ENCODE assay signal across 25 cellular contexts in genomic region chr3:40237159-40237558, GRCh38.
DNase-seq lines count a peak whose midpoint lies in the region; ATAC-seq, FAIRE-seq and TF ChIP-seq lines count a peak whose summit lies in the region.
"Had no signal": no experiment of that assay in that cellular context is flagged by ENCODE, and none has a peak within 500 bp of the region (broad histone marks: within the 10 kb centered on the region; RNA-seq: fewer than 3 reads in every experiment).

No MANE protein-coding gene starts in this region.

- POLR2A ChIA-PET in HepG2 (lab: Yijun Ruan, JAX), result no interaction called here

- H3K27ac ChIP-seq in right lobe of liver, result no peak overlapping the region
- H3K27ac ChIP-seq in HepG2 (ENCODE audit: extremely low read length, insufficient read depth, low read length), result no peak overlapping the region
- H3K27ac ChIP-seq in neuronal stem cell (replicated peaks; ENCODE audit: low read length), result no peak overlapping the region
- H3K27ac ChIP-seq: 22Rv1, A549, BLaER1 had no signal

- H3K79me2 ChIP-seq in HepG2 (ENCODE audit: insufficient read depth, low read length), result no peaks in the 10 kb centered on the region

- no peak overlapping the region for H2BK12ac ChIP-seq in neuronal stem cell (ENCODE audit: low read length)

- FAIRE-seq in HepG2 (lab: Jason Lieb, UNC), result no peak
- FAIRE-seq: A549, GM12878, GM12892, GM18507 had no signal

- H3K27me3 ChIP-seq in right lobe of liver (no peaks in the 10 kb centered on the region), HepG2 (ENCODE audit: control insufficient read depth in 1 of 2, insufficient read depth in 2 of 2, low read length in 2 of 2) (no peaks in the 10 kb centered on the region), neuronal stem cell (ENCODE audit: control insufficient read depth in 3 of 3, insufficient read depth in 3 of 3, low read depth in 1 of 3, low read length in 3 of 3) (no peaks in the 10 kb centered on the region)
- H3K27me3 ChIP-seq: BE2C, BLaER1 had no signal

- no peak overlapping the region for H2BK5ac ChIP-seq in neuronal stem cell (ENCODE audit: low read length)

- H3K23ac ChIP-seq in neuronal stem cell (ENCODE audit: low read depth, low read length, poor library complexity), result no peak overlapping the region

- intact Hi-C loops in right lobe of liver (cut with DNase I), result no loop called here
- intact Hi-C loops in HepG2 (cut with micrococcal nuclease; ENCODE audit: unreplicated experiment), result no loop called here

- H2BK120ac ChIP-seq in neuronal stem cell (ENCODE audit: low read depth, low read length), result no peak overlapping the region

- H2AFZ ChIP-seq in HepG2 (ENCODE audit: low read length), result no peak overlapping the region
- peak overlapping the region; percentile 7 for H2AFZ ChIP-seq in neuronal stem cell (ENCODE audit: low read length)

- DNase-seq in right lobe of liver (no peak), HepG2 (ENCODE audit: low spot score) (no peak), neuronal stem cell (ENCODE audit: low spot score) (no peak), NCI-H1436 (lab: John Stamatoyannopoulos, UW) (no peak)
- DNase-seq: AML-193; BE2C; C1 segment of cervical spinal cord; CD4-positive, alpha-beta memory T cell; CD4-positive, CD25-positive, alpha-beta regulatory T cell; CD8-positive, alpha-beta memory T cell; COR-L47; DMS 273 treated with DMSO at 0.1 percent for 48 hours; DMS153; DMS53; DMS79; DND-41; EL; GDM1 had no signal

- no peak for TF ChIP-seq RAD21 in HepG2 (CRISPR knock-in tag; IDR thresholded peaks at IDR 0.05)

- TF ChIP-seq CTCF in right lobe of liver (IDR thresholded peaks at IDR 0.05) (no peak), HepG2 (CRISPR knock-in tag; IDR thresholded peaks at IDR 0.05) (no peak)

- BruUV-seq in HepG2 (replicated peaks; lab: Mats Ljungman, UMichigan), result no TSS peak

- H3K18ac ChIP-seq in neuronal stem cell (ENCODE audit: low read length), result no peak overlapping the region

- TF ChIP-seq POLR2A in right lobe of liver (IDR thresholded peaks at IDR 0.05) (no peak), HepG2 (IDR thresholded peaks at IDR 0.05; ENCODE audit: insufficient read depth in 1 of 2, low read depth in 2 of 2, low read length in 2 of 2) (no peak)

- in situ Hi-C loops in HepG2 (cut with HindIII; ENCODE audit: extremely low pct_ligation_motif_present, low pct_unique_long_range_greater_than_20kb), result no loop called here

- H3K4me1 ChIP-seq in right lobe of liver (no peaks in the 10 kb centered on the region), HepG2 (ENCODE audit: insufficient read depth, low read length) (no peaks in the 10 kb centered on the region), neuronal stem cell (ENCODE audit: control insufficient read depth in 2 of 2, insufficient read depth in 1 of 2, low read depth in 1 of 2, low read length in 2 of 2) (peaks cover 0 to 3% of the 10 kb centered on the region in 2 donors)
- H3K4me1 ChIP-seq: A549, BE2C, BLaER1 had no signal

- ATAC-seq in right lobe of liver (peak in 3 of 4 donors; percentile 19 to 60 (median 40)), HepG2 (no peak), GM21423 (IDR thresholded peaks at IDR 0.05; ENCODE audit: unreplicated experiment) (no peak)
- ATAC-seq: GM12878 had no signal

- no peak overlapping the region for H3K4ac ChIP-seq in neuronal stem cell (ENCODE audit: low read length)

- no peaks in the 10 kb centered on the region for H4K20me1 ChIP-seq in HepG2 (ENCODE audit: insufficient read depth, low read length)
- H4K20me1 ChIP-seq: BLaER1 had no signal

- TF ChIP-seq EP300 in HepG2 (IDR thresholded peaks at IDR 0.05; ENCODE audit: low read depth in 2 of 2, low read length in 2 of 2) (no peak), HepG2 (CRISPR knock-in tag; IDR thresholded peaks at IDR 0.05; ENCODE audit: borderline replicate concordance) (no peak)

- no peaks in the 10 kb centered on the region for H3K9me3 ChIP-seq in right lobe of liver
- H3K9me3 ChIP-seq in HepG2 (ENCODE audit: low read length), result no peaks in the 10 kb centered on the region
- peaks cover 1 to 3% of the 10 kb centered on the region in 2 donors for H3K9me3 ChIP-seq in neuronal stem cell (replicated peaks in 1 of 2; ENCODE audit: control insufficient read depth in 2 of 2, insufficient read depth in 1 of 2, low read depth in 1 of 2, low read length in 2 of 2)
- H3K9me3 ChIP-seq: A549, BE2C, BLaER1 had no signal

- H4K8ac ChIP-seq in neuronal stem cell (ENCODE audit: low read depth, low read length), result no peak overlapping the region

- CTCF ChIA-PET in HepG2 (lab: Yijun Ruan, JAX; ENCODE audit: low intra/inter-chr PET ratio, low total read pairs), result no interaction called here

- H3K79me1 ChIP-seq in neuronal stem cell (ENCODE audit: low read depth, low read length), result no peaks in the 10 kb centered on the region

- H3K36me3 ChIP-seq in right lobe of liver, result peaks cover 0 to 10% (median 3%) of the 10 kb centered on the region in 4 donors
- no peaks in the 10 kb centered on the region for H3K36me3 ChIP-seq in HepG2 (replicated peaks in 1 of 2; ENCODE audit: control insufficient read depth in 1 of 2, insufficient read depth in 2 of 2, low read length in 2 of 2)
- H3K36me3 ChIP-seq in neuronal stem cell (replicated peaks in 1 of 2; ENCODE audit: control insufficient read depth in 2 of 2, insufficient read depth in 2 of 2, low read length in 2 of 2), result no peaks in the 10 kb centered on the region
- H3K36me3 ChIP-seq: BE2C, BLaER1 had no signal

- H3K9ac ChIP-seq in HepG2 (ENCODE audit: insufficient read depth, low read depth, low read length) (no peak overlapping the region), neuronal stem cell (ENCODE audit: low read depth, low read length, poor library complexity) (no peak overlapping the region)
- H3K9ac ChIP-seq: BLaER1 had no signal

- H3K4me3 ChIP-seq in right lobe of liver (no peak overlapping the region), HepG2 (replicated peaks in 1 of 3; ENCODE audit: insufficient read depth in 1 of 3, low read depth in 2 of 3, low read length in 3 of 3) (no peak overlapping the region), neuronal stem cell (ENCODE audit: low read length in 2 of 2) (no peak overlapping the region)
- H3K4me3 ChIP-seq: A549, BLaER1, GM12878 had no signal

- no peak overlapping the region for H2BK15ac ChIP-seq in neuronal stem cell (ENCODE audit: low read length)

- H3K14ac ChIP-seq in neuronal stem cell (ENCODE audit: low read length), result no peak overlapping the region

- H3K4me2 ChIP-seq in HepG2 (ENCODE audit: low read depth, low read length), result no peak overlapping the region
- no peak overlapping the region for H3K4me2 ChIP-seq in neuronal stem cell (ENCODE audit: insufficient read depth, low read length, poor library complexity, severe bottlenecking)
- H3K4me2 ChIP-seq: A549, BLaER1 had no signal

- no peak overlapping the region for H2AK5ac ChIP-seq in neuronal stem cell (ENCODE audit: low read depth, low read length)

- WGBS in right lobe of liver (ENCODE audit: insufficient coverage, low coverage, low lambda C conversion rate, missing lambda C conversion rate), result 40% methylated on average over 1 of the region's 1 CpG
- 90% methylated on average over 1 of the region's 1 CpG for WGBS in HepG2 (ENCODE audit: low lambda C conversion rate)
- WGBS in neuronal stem cell (ENCODE audit: extremely low coverage in 2 of 2, insufficient read length in 2 of 2, insufficient replicate concordance in 1 of 2), 2 donors, result no CpG with 5 or more reads among the region's 1 CpG

- no peak overlapping the region for H4K91ac ChIP-seq in neuronal stem cell (ENCODE audit: low read depth, low read length, poor library complexity)

TF ChIP-seq in HepG2, 621 proteins besides CTCF, POLR2A, EP300 and RAD21 (continues in another document):
- no peak for TF ChIP-seq SP1 (IDR thresholded peaks at IDR 0.05)
- no peak for TF ChIP-seq SP1 (CRISPR knock-in tag; IDR thresholded peaks at IDR 0.05)
- TF ChIP-seq ZBTB8A (CRISPR knock-in tag; IDR thresholded peaks at IDR 0.05; ENCODE audit: borderline replicate concordance, low read depth), result no peak
- TF ChIP-seq PRPF4 (IDR thresholded peaks at IDR 0.05; ENCODE audit: low read depth, low read length, poor library complexity, severe bottlenecking), result no peak
- no peak for TF ChIP-seq LRRFIP1 (CRISPR knock-in tag; conservative IDR thresholded peaks at IDR 0.05)
- no peak for TF ChIP-seq ZSCAN29 (CRISPR knock-in tag; conservative IDR thresholded peaks at IDR 0.05)
- TF ChIP-seq ZNF350 (CRISPR knock-in tag; IDR thresholded peaks at IDR 0.05; ENCODE audit: borderline replicate concordance, low read depth), result no peak
- TF ChIP-seq HCFC1 (IDR thresholded peaks at IDR 0.05; ENCODE audit: low read depth, low read length), result no peak
- TF ChIP-seq GATAD1 (CRISPR knock-in tag; IDR thresholded peaks at IDR 0.05), result no peak
- TF ChIP-seq FOXA1 (IDR thresholded peaks at IDR 0.05), result no peak
- TF ChIP-seq FOXA1 (CRISPR knock-in tag; IDR thresholded peaks at IDR 0.05), result no peak
- no peak for TF ChIP-seq PHB2 (IDR thresholded peaks at IDR 0.05; ENCODE audit: partially characterized antibody)
- no peak for TF ChIP-seq FOSL2 (CRISPR knock-in tag; IDR thresholded peaks at IDR 0.05)

Comparison
In these comparisons a context has a peak if more than half of its experiments do, and no peak if none do; other contexts are left out.
1. ATAC-seq: peak in right lobe of liver (3 of 4); none in HepG2 (single experiment) and GM21423 (single experiment).